ENCODE assay signal across 17 cellular contexts in genomic region chr17:64192588-64192987, GRCh38.
A peak's percentile ranks its signal among the peaks of the same experiment; 100 is the strongest.
DNase-seq lines count a peak whose midpoint lies in the region; ATAC-seq and TF ChIP-seq lines count a peak whose summit lies in the region.
"Had no signal": no experiment of that assay in that cellular context is flagged by ENCODE, and none has a peak within 500 bp of the region (broad histone marks: within the 10 kb centered on the region; RNA-seq: fewer than 3 reads in every experiment).

No MANE protein-coding gene starts in this region.

- no peaks in the 10 kb centered on the region for H3K9me3 ChIP-seq in psoas muscle
- no peaks in the 10 kb centered on the region for H3K9me3 ChIP-seq in upper lobe of right lung

- H3K4me3 ChIP-seq in dorsolateral prefrontal cortex (no peak overlapping the region), psoas muscle (no peak overlapping the region), upper lobe of right lung (no peak overlapping the region)
- H3K4me3 ChIP-seq: BLaER1 treated with 17β-estradiol and CSF1 and Interleukin-3, amounts not matched to agents 10 nM and 100 nM; GM12878; GM23338 had no signal

- peaks cover 3 to 30% of the 10 kb centered on the region in 2 donors for H3K36me3 ChIP-seq in psoas muscle (ENCODE audit: insufficient read depth in 1 of 2, low read depth in 1 of 2)
- H3K36me3 ChIP-seq in upper lobe of right lung = peaks cover 15% of the 10 kb centered on the region

- H3K27me3 ChIP-seq in dorsolateral prefrontal cortex (no peaks in the 10 kb centered on the region), psoas muscle (ENCODE audit: insufficient read depth in 3 of 3, low read length in 2 of 3) (no peaks in the 10 kb centered on the region), upper lobe of right lung (no peaks in the 10 kb centered on the region)
- H3K27me3 ChIP-seq: BLaER1 treated with 17β-estradiol and CSF1 and Interleukin-3, amounts not matched to agents 10 nM and 100 nM had no signal

- intact Hi-C loops in dorsolateral prefrontal cortex (cut with DNase I) = no loop called here
- intact Hi-C loops in psoas muscle (cut with DNase I) = no loop called here
- intact Hi-C loops in upper lobe of right lung (cut with DNase I) = no loop called here

- ATAC-seq in psoas muscle (peak in 3 of 4 donors; percentile 36 to 57 (median 56)), upper lobe of right lung (peak; percentile 65), GM19467 (IDR thresholded peaks at IDR 0.05; ENCODE audit: unreplicated experiment) (no peak), GM21723 (IDR thresholded peaks at IDR 0.05; ENCODE audit: unreplicated experiment) (no peak)
- ATAC-seq: CD8-positive, alpha-beta T cell; GM12878; GM23338 had no signal

- peaks cover 17% of the 10 kb centered on the region for H3K4me1 ChIP-seq in psoas muscle
- peaks cover 5% of the 10 kb centered on the region for H3K4me1 ChIP-seq in upper lobe of right lung

- 40 to 47% (median 41%) methylated on average over 3 of the region's 3 CpGs for WGBS in psoas muscle, 3 donors

- TF ChIP-seq CTCF in dorsolateral prefrontal cortex (IDR thresholded peaks at IDR 0.05 in 54 of 56, conservative IDR thresholded peaks at IDR 0.05 in 2 of 56; ENCODE audit: low read depth in 1 of 56, partially characterized antibody in 56 of 56) = no peak
- no peak for TF ChIP-seq CTCF in psoas muscle (IDR thresholded peaks at IDR 0.05)
- no peak for TF ChIP-seq CTCF in upper lobe of right lung (IDR thresholded peaks at IDR 0.05)

- H3K27ac ChIP-seq in dorsolateral prefrontal cortex (peak overlapping the region in 37 of 59 donors; percentile 0 to 76 (median 48)), psoas muscle (peak overlapping the region; percentile 33), upper lobe of right lung (no peak overlapping the region)
- H3K27ac ChIP-seq: BLaER1 treated with 17β-estradiol and CSF1 and Interleukin-3, amounts not matched to agents 10 nM and 100 nM had no signal

- peak; percentile 47 for DNase-seq in Ammon's horn (ENCODE audit: low spot score)
- DNase-seq in dorsolateral prefrontal cortex = no peak
- DNase-seq in psoas muscle = no peak
- DNase-seq in upper lobe of right lung = no peak
- no peak for DNase-seq in COR-L47 (lab: John Stamatoyannopoulos, UW)
- DNase-seq: 8988T; CD8-positive, alpha-beta T cell; DMS 273 treated with DMSO at 0.1 percent for 48 hours; DMS53; DND-41; EL; HCEC 1CT had no signal

Comparison
In these comparisons a context has a peak if more than half of its experiments do, and no peak if none do; other contexts are left out.
1. ATAC-seq: peak in psoas muscle (3 of 4) and upper lobe of right lung (single experiment); none in GM19467 (single experiment) and GM21723 (single experiment).